ENCODE assay signal across 9 cellular contexts in genomic region chr10:101095550-101096213, GRCh38. TPM values are rescaled to one million over a fixed set of nuclear protein-coding genes. Genes with fewer than 3 reads are reported as not detected.
DNase-seq lines count a peak whose midpoint lies in the region; ATAC-seq and TF ChIP-seq lines count a peak whose summit lies in the region.
"Had no signal": no experiment of that assay in that cellular context is flagged by ENCODE, and none has a peak within 500 bp of the region (broad histone marks: within the 10 kb centered on the region; RNA-seq: fewer than 3 reads in every experiment).

No MANE protein-coding gene starts in this region.

- no peaks in the 10 kb centered on the region for H4K20me1 ChIP-seq in fibroblast of lung (ENCODE audit: control insufficient read depth, extremely low read depth, insufficient read depth, low read length)

- H3K4me3 Mint-ChIP-seq in neural crest cell: no peak overlapping the region

- H3K4me3 ChIP-seq in fibroblast of lung (replicated peaks in 1 of 4; ENCODE audit: control extremely low read depth in 1 of 4, insufficient read depth in 1 of 4, low read depth in 3 of 4, low read length in 4 of 4): no peak overlapping the region

- H3K9ac ChIP-seq in fibroblast of lung (ENCODE audit: insufficient read depth, low read length): no peak overlapping the region

- no peak overlapping the region for H3K4me2 ChIP-seq in fibroblast of lung (ENCODE audit: extremely low read depth, insufficient read depth, low read length)

- no peaks in the 10 kb centered on the region for H3K9me3 ChIP-seq in fibroblast of lung (ENCODE audit: control insufficient read depth, insufficient read depth, low read depth, low read length)

- H2AFZ ChIP-seq in fibroblast of lung (ENCODE audit: low read length): no peak overlapping the region

- H3K36me3 Mint-ChIP-seq in neural crest cell (ENCODE audit: low read depth): no peaks in the 10 kb centered on the region

- DNase-seq in ACHN (peak; percentile 82), HK-2 (ENCODE audit: unreplicated experiment) (peak; percentile 89), OCI-M1 (lab: John Stamatoyannopoulos, UW) (peak; percentile 84), activated T-cell treated with anti-CD3 and anti-CD28 coated beads for 48 hours (ENCODE audit: low read depth) (peak; percentile 71), fibroblast of lung (ENCODE audit: low read depth in 2 of 2) (peak; percentile 38 to 45), neural crest cell (ENCODE audit: low read depth, low spot score) (peak; percentile 80), superior temporal gyrus (ENCODE audit: extremely low spot score) (peak; percentile 50)

- H3K4me1 ChIP-seq in fibroblast of lung (ENCODE audit: control insufficient read depth, extremely low read depth, insufficient read depth, low read length): peaks cover 2% of the 10 kb centered on the region

- ATAC-seq in GM18498 (IDR thresholded peaks at IDR 0.05; ENCODE audit: unreplicated experiment): peak; percentile 71

- no peak overlapping the region for H3K27ac Mint-ChIP-seq in neural crest cell (ENCODE audit: unreplicated experiment)

- TF ChIP-seq CTCF in fibroblast of lung (conservative IDR thresholded peaks at IDR 0.05 in 1 of 2, IDR thresholded peaks at IDR 0.05 in 1 of 2; ENCODE audit: low read depth in 1 of 2, low read length in 2 of 2): peak; percentile 88 to 90
- peak; percentile 83 for TF ChIP-seq CTCF in neural crest cell (conservative IDR thresholded peaks at IDR 0.05)

- H3K36me3 ChIP-seq in fibroblast of lung (ENCODE audit: control insufficient read depth, insufficient read depth, low read length): no peaks in the 10 kb centered on the region

- H3K27ac ChIP-seq in fibroblast of lung (ENCODE audit: insufficient read depth, low read length): no peak overlapping the region

- H3K4me1 Mint-ChIP-seq in neural crest cell: peaks cover 3% of the 10 kb centered on the region

- in situ Hi-C loops in ACHN (cut with HindIII; ENCODE audit: low pct_ligation_motif_present, low pct_unique_long_range_greater_than_20kb, low sequenced_read_pairs): no loop called here

- H3K27me3 ChIP-seq in fibroblast of lung (ENCODE audit: control insufficient read depth, insufficient read depth, low read length): peaks cover 13% of the 10 kb centered on the region

- peaks cover 80% of the 10 kb centered on the region for H3K27me3 Mint-ChIP-seq in neural crest cell (ENCODE audit: low read depth)

- H3K79me2 ChIP-seq in fibroblast of lung (ENCODE audit: control insufficient read depth, insufficient read depth, low read length): no peaks in the 10 kb centered on the region

- H3K9me3 Mint-ChIP-seq in neural crest cell: no peaks in the 10 kb centered on the region

RNA-seq across cellular contexts. Expression of gene KAZALD1, which starts 33.9 kb away (rescaled TPM):
- 14.4 and 19.8 TPM in 2 replicates for total RNA-seq in fibroblast of lung
- polyA plus RNA-seq in fibroblast of lung: 4.6 and 15.3 TPM in 2 replicates
- 6.7 and 26.3 TPM in 2 replicates for polyA plus RNA-seq in fibroblast of lung (2012)
- polyA minus RNA-seq in fibroblast of lung (ENCODE audit: low replicate concordance): 17.1 and 35.7 TPM in 2 replicates
- total RNA-seq in neural crest cell: 1.4 and 2.9 TPM in 2 replicates

RNA-seq across cellular contexts. Expression of gene TLX1, which starts 35.4 kb away (rescaled TPM):
- not detected in 2 replicates for total RNA-seq in fibroblast of lung
- not detected in 2 replicates for polyA plus RNA-seq in fibroblast of lung
- polyA plus RNA-seq in fibroblast of lung (2012): not detected in 2 replicates
- not detected in 2 replicates for polyA minus RNA-seq in fibroblast of lung (ENCODE audit: low replicate concordance)
- total RNA-seq in neural crest cell: 0.16 and 0.33 TPM in 2 replicates
- total RNA-seq: urinary bladder had no signal
- polyA plus RNA-seq: urinary bladder had no signal
